In genomic region chr13:62019858-62020257, GRCh38 we compare ENCODE assay signal across 18 cellular contexts.
"Had no signal": no experiment of that assay in that cellular context is flagged by ENCODE, and none has a peak within 500 bp of the region (broad histone marks: within the 10 kb centered on the region; RNA-seq: fewer than 3 reads in every experiment).

No MANE protein-coding gene starts in this region.

- ATAC-seq: left colon; natural killer cell; right lobe of liver; stimulated activated memory B cell treated with anti-CD40 and anti-IgM and Interleukin-4, amounts not matched to agents 10 μg/mL and 1 μg/mL and 100 μg/mL, for 72 hours; stimulated activated naive CD8-positive, alpha-beta T cell treated with anti-CD3 and anti-CD28 coated beads, Interleukin-15, amount 100 ng/mL, for 72 hours had no signal

- FAIRE-seq: keratinocyte had no signal

- DNase-seq: left colon; left ventricle myocardium inferior; mesendoderm; naive B cell; natural killer cell; nephron progenitor cell; occipital lobe; right lobe of liver; stimulated activated CD4-positive, alpha-beta T cell treated with anti-CD3 and anti-CD28 coated beads, Interleukin-1b, Interleukin-23, amount 100 ng/mL, for 48 hours; stimulated activated CD4-positive, alpha-beta T cell treated with anti-CD3 and anti-CD28 coated beads, Interleukin-2, amount 100 ng/mL, for 48 hours; stimulated activated CD4-positive, alpha-beta T cell treated with anti-CD3 and anti-CD28 coated beads, Interleukin-4, amount 100 ng/mL, for 4 hours; stimulated activated CD8-positive, alpha-beta memory T cell treated with anti-CD3 and anti-CD28 coated beads, Interleukin-4, amount 100 ng/mL, for 48 hours; stimulated activated naive CD4-positive, alpha-beta T cell treated with Interleukin-2 at 50 U/mL for 16 hours; stimulated activated naive CD8-positive, alpha-beta T cell treated with anti-CD3 and anti-CD28 coated beads, Interleukin-15, amount 100 ng/mL, for 72 hours; substantia nigra; uterus had no signal
